27 cellular contexts compared by ENCODE assay signal in genomic region chr1:230441183-230441582, GRCh38.
"Had no signal": no experiment of that assay in that cellular context is flagged by ENCODE, and none has a peak within 500 bp of the region (broad histone marks: within the 10 kb centered on the region; RNA-seq: fewer than 3 reads in every experiment).

No MANE protein-coding gene starts in this region.

- H3K27me3 ChIP-seq: testis, thyroid gland, tibial nerve, uterus, vagina had no signal

- H3K9me3 ChIP-seq: testis, thoracic aorta, thyroid gland, upper lobe of right lung, uterus, vagina had no signal

- H3K36me3 ChIP-seq: stomach, suprapubic skin, thoracic aorta, thyroid gland, tibial artery, tibial nerve, transverse colon, upper lobe of left lung, upper lobe of right lung, uterus, vagina had no signal

- DNase-seq: stimulated activated CD4-positive, alpha-beta T cell treated with anti-CD3 and anti-CD28 coated beads, Interleukin-2, amount 100 ng/mL, for 48 hours; stimulated activated CD4-positive, alpha-beta T cell treated with anti-CD3 and anti-CD28 coated beads, Interleukin-4, amount 100 ng/mL, for 1 hour; stimulated activated CD4-positive, alpha-beta T cell treated with anti-CD3 and anti-CD28 coated beads, Interleukin-4, amount 100 ng/mL, for 24 hours; stimulated activated CD4-positive, alpha-beta T cell treated with anti-CD3 and anti-CD28 coated beads, Interleukin-4, amount 100 ng/mL, for 4 hours; stimulated activated CD8-positive, alpha-beta memory T cell treated with anti-CD3 and anti-CD28 coated beads, Interleukin-4, amount 100 ng/mL, for 48 hours; stimulated activated naive B cell treated with anti-CD40 and anti-IgM and Interleukin-4, amounts not matched to agents 10 μg/mL and 1 μg/mL and 100 μg/mL, for 72 hours; stimulated activated naive CD4-positive, alpha-beta T cell; stimulated activated naive CD4-positive, alpha-beta T cell treated with Interleukin-2 at 50 U/mL for 16 hours; stimulated activated naive CD8-positive, alpha-beta T cell treated with anti-CD3 and anti-CD28 coated beads, Interleukin-15, amount 100 ng/mL, for 72 hours; stimulated activated naive CD8-positive, alpha-beta T cell treated with anti-CD3 and anti-CD28 coated beads, Interleukin-15, Interleukin-2, amounts not matched to agents 100 U/mL and 50 U/mL, for 24 hours; stomach; substantia nigra; testis; thyroid gland; tibial artery; transverse colon; trophoblast cell; upper lobe of left lung; upper lobe of right lung; uterus had no signal

- H3K27ac ChIP-seq: stomach, suprapubic skin, testis, thoracic aorta, thyroid gland, tibial artery, tibial nerve, transverse colon, upper lobe of left lung, upper lobe of right lung, uterus, vagina had no signal

- H3K4me3 ChIP-seq: stomach, suprapubic skin, testis, thoracic aorta, thyroid gland, tibial artery, tibial nerve, transverse colon, upper lobe of left lung, upper lobe of right lung, uterus, vagina had no signal

- H3K4me1 ChIP-seq: stomach, suprapubic skin, testis, thyroid gland, tibial artery, tibial nerve, transverse colon, upper lobe of left lung, upper lobe of right lung, uterus, vagina had no signal

- ATAC-seq: stimulated activated effector memory CD8-positive, alpha-beta T cell treated with anti-CD3 and anti-CD28 coated beads, Interleukin-12 subunit alpha, Interleukin-12 subunit beta, amount 100 ng/mL, for 72 hours; stimulated activated memory B cell treated with anti-CD40 and anti-IgM and Interleukin-4, amounts not matched to agents 10 μg/mL and 1 μg/mL and 100 μg/mL, for 72 hours; stimulated activated naive B cell treated with anti-CD40 and anti-IgM and Interleukin-4, amounts not matched to agents 10 μg/mL and 1 μg/mL and 100 μg/mL, for 72 hours; stimulated activated naive CD8-positive, alpha-beta T cell treated with anti-CD3 and anti-CD28 coated beads, Interleukin-15, amount 100 ng/mL, for 72 hours; stimulated activated naive CD8-positive, alpha-beta T cell treated with anti-CD3 and anti-CD28 coated beads, Interleukin-15, Interleukin-2, amounts not matched to agents 100 U/mL and 50 U/mL, for 24 hours; upper lobe of right lung had no signal

- FAIRE-seq: urothelium cell line had no signal
